In genomic region chrY:12981074-12981473, GRCh38 we compare ENCODE assay signal across 16 cellular contexts.
"Had no signal": no experiment of that assay in that cellular context is flagged by ENCODE, and none has a peak within 500 bp of the region (broad histone marks: within the 10 kb centered on the region; RNA-seq: fewer than 3 reads in every experiment).

No MANE protein-coding gene starts in this region.

- DNase-seq: colonic mucosa; effector CD4-positive, alpha-beta T cell; endodermal cell; foreskin keratinocyte; kidney; left cardiac atrium; left ventricle myocardium superior; naive thymus-derived CD4-positive, alpha-beta T cell; nephron progenitor cell; psoas muscle; retina; right lobe of liver; stimulated activated CD4-positive, alpha-beta T cell treated with anti-CD3 and anti-CD28 coated beads, Interleukin-2, amount 100 ng/mL, for 24 hours; stimulated activated CD4-positive, alpha-beta T cell treated with anti-CD3 and anti-CD28 coated beads, Interleukin-4, amount 100 ng/mL, for 4 hours; stimulated activated naive B cell treated with anti-CD40 and anti-IgM and Interleukin-4, amounts not matched to agents 10 μg/mL and 1 μg/mL and 100 μg/mL, for 72 hours; trophoblast cell had no signal

- ATAC-seq: foreskin keratinocyte; left cardiac atrium; left ventricle myocardium superior; naive thymus-derived CD4-positive, alpha-beta T cell; psoas muscle; right lobe of liver; stimulated activated naive B cell treated with anti-CD40 and anti-IgM and Interleukin-4, amounts not matched to agents 10 μg/mL and 1 μg/mL and 100 μg/mL, for 72 hours had no signal

- H3K36me3 Mint-ChIP-seq: naive thymus-derived CD4-positive, alpha-beta T cell; stimulated activated naive B cell treated with anti-CD40 and anti-IgM and Interleukin-4, amounts not matched to agents 10 μg/mL and 1 μg/mL and 100 μg/mL, for 72 hours had no signal

- H3K27ac Mint-ChIP-seq: endodermal cell; naive thymus-derived CD4-positive, alpha-beta T cell; nephron progenitor cell; stimulated activated naive B cell treated with anti-CD40 and anti-IgM and Interleukin-4, amounts not matched to agents 10 μg/mL and 1 μg/mL and 100 μg/mL, for 72 hours had no signal

- H3K9me3 Mint-ChIP-seq: endodermal cell; naive thymus-derived CD4-positive, alpha-beta T cell; nephron progenitor cell; stimulated activated naive B cell treated with anti-CD40 and anti-IgM and Interleukin-4, amounts not matched to agents 10 μg/mL and 1 μg/mL and 100 μg/mL, for 72 hours had no signal
